19 cellular contexts compared by ENCODE assay signal in genomic region chr6:42295181-42295580, GRCh38.
A peak's percentile ranks its signal among the peaks of the same experiment; 100 is the strongest.
DNase-seq lines count a peak whose midpoint lies in the region; ATAC-seq and TF ChIP-seq lines count a peak whose summit lies in the region.
"Had no signal": no experiment of that assay in that cellular context is flagged by ENCODE, and none has a peak within 500 bp of the region (broad histone marks: within the 10 kb centered on the region; RNA-seq: fewer than 3 reads in every experiment).

No MANE protein-coding gene starts in this region.

- H3K27me3 ChIP-seq in ACC112 (ENCODE audit: insufficient read depth, low read length) (no peaks in the 10 kb centered on the region), RWPE2 (ENCODE audit: insufficient read depth, poor library complexity, severe bottlenecking) (no peaks in the 10 kb centered on the region), heart right ventricle (no peaks in the 10 kb centered on the region)
- H3K27me3 ChIP-seq in CD4-positive, alpha-beta memory T cell (ENCODE audit: insufficient read depth, low read length) = no peaks in the 10 kb centered on the region
- H3K27me3 ChIP-seq: spleen had no signal

- no peaks in the 10 kb centered on the region for H3K9me3 Mint-ChIP-seq in CD4-positive, alpha-beta memory T cell
- no peaks in the 10 kb centered on the region for H3K9me3 Mint-ChIP-seq in immature natural killer cell
- H3K9me3 Mint-ChIP-seq: endodermal cell; T-helper 2 cell treated with Interferon-gamma antibody and Interleukin-4, amounts not matched to agents 5 μg/mL and 100 μg/mL, for 36 hours had no signal

- CTCF ChIA-PET in CD4-positive, alpha-beta memory T cell (lab: Charles Lee; ENCODE audit: partially characterized antibody) = interaction anchor here (1.2 to 5.1 kb wide), 2 partner anchors 237 to 253 kb away, joined by 3 to 22 read pairs; no protein-coding TSS in a partner anchor

- TF ChIP-seq CTCF in RWPE2 (IDR thresholded peaks at IDR 0.05; ENCODE audit: poor library complexity, severe bottlenecking) = no peak
- no peak for TF ChIP-seq CTCF in heart right ventricle (IDR thresholded peaks at IDR 0.05)

- no peaks in the 10 kb centered on the region for H3K36me3 ChIP-seq in ACC112 (ENCODE audit: insufficient read depth, low read length)
- H3K36me3 ChIP-seq in CD4-positive, alpha-beta memory T cell (ENCODE audit: insufficient read depth, low read length) = peaks cover 5% of the 10 kb centered on the region
- H3K36me3 ChIP-seq in RWPE2 (ENCODE audit: low read depth) = peaks cover 12% of the 10 kb centered on the region
- peaks cover 0 to 19% (median 4%) of the 10 kb centered on the region in 9 donors for H3K36me3 ChIP-seq in heart right ventricle

- H3K4me1 ChIP-seq in ACC112 (ENCODE audit: control insufficient read depth, insufficient read depth, low read length, unreplicated experiment) = peaks cover 34% of the 10 kb centered on the region
- peaks cover 60% of the 10 kb centered on the region for H3K4me1 ChIP-seq in CD4-positive, alpha-beta memory T cell (ENCODE audit: insufficient read depth, low read length)
- peaks cover 63% of the 10 kb centered on the region for H3K4me1 ChIP-seq in RWPE2 (ENCODE audit: insufficient read depth, poor library complexity, severe bottlenecking)
- H3K4me1 ChIP-seq in heart right ventricle = peaks cover 0 to 39% (median 0%) of the 10 kb centered on the region in 9 donors

- no peaks in the 10 kb centered on the region for H3K79me2 ChIP-seq in ACC112 (ENCODE audit: control insufficient read depth, insufficient read depth, low read length, unreplicated experiment)

- ATAC-seq in RWPE2 (ENCODE audit: low read depth) = peak; percentile 5; the same call in 1 of the 3 replicates
- no peak for ATAC-seq in heart right ventricle
- ATAC-seq in GM19455 (IDR thresholded peaks at IDR 0.05; ENCODE audit: unreplicated experiment) = no peak
- ATAC-seq: HepG2 had no signal

- WGBS in heart right ventricle, 2 donors = 100% methylated on average over 1 of the region's 1 CpG

- no peak for DNase-seq in CD4-positive, alpha-beta memory T cell
- no peak for DNase-seq in RWPE2 (ENCODE audit: low spot score)
- DNase-seq in immature natural killer cell = no peak
- no peak for DNase-seq in DMS153 (lab: John Stamatoyannopoulos, UW)
- DNase-seq in cortex of kidney (lab: John Stamatoyannopoulos, UW) = no peak
- no peak for DNase-seq in heart right ventricle
- DNase-seq: anterior cingulate cortex, DMS 273 treated with DMSO at 0.1 percent for 48 hours, endodermal cell, hippocampal formation, MM.1S, NCI-H2029, NCI-H446, SHP77, spleen had no signal

- H2AFZ ChIP-seq in ACC112 (ENCODE audit: low read length, unreplicated experiment) = no peak overlapping the region

- H3K4me3 ChIP-seq in ACC112 (ENCODE audit: low read depth, low read length) (peak overlapping the region; percentile 33; the same call in 1 of the 2 replicates), RWPE2 (ENCODE audit: severe bottlenecking) (no peak overlapping the region), heart right ventricle (no peak overlapping the region)
- H3K4me3 ChIP-seq in CD4-positive, alpha-beta memory T cell (ENCODE audit: low read length in 2 of 2) = no peak overlapping the region
- H3K4me3 ChIP-seq: spleen had no signal

- H3K27ac Mint-ChIP-seq in CD4-positive, alpha-beta memory T cell = peak overlapping the region in 6 of 7 donors; percentile 31 to 90 (median 52)
- H3K27ac Mint-ChIP-seq in immature natural killer cell = peak overlapping the region; percentile 52 to 95 (median 82)
- H3K27ac Mint-ChIP-seq: endodermal cell had no signal

- no peaks in the 10 kb centered on the region for H3K27me3 Mint-ChIP-seq in CD4-positive, alpha-beta memory T cell
- H3K27me3 Mint-ChIP-seq in immature natural killer cell (ENCODE audit: low read depth in 3 of 3) = peaks cover 0 to 3% (median 2%) of the 10 kb centered on the region in 3 donors

- intact Hi-C loops in CD4-positive, alpha-beta memory T cell (cut with micrococcal nuclease) = no loop called here
- intact Hi-C loops in heart right ventricle (cut with DNase I) = no loop called here

- peaks cover 32 to 36% of the 10 kb centered on the region in 2 donors for H3K36me3 Mint-ChIP-seq in CD4-positive, alpha-beta memory T cell
- H3K36me3 Mint-ChIP-seq in immature natural killer cell = peaks cover 9 to 26% (median 15%) of the 10 kb centered on the region in 3 donors

- H3K27ac ChIP-seq in ACC112 (ENCODE audit: low read depth, low read length) (peak overlapping the region; percentile 75), RWPE2 (ENCODE audit: poor library complexity, severe bottlenecking) (peak overlapping the region; percentile 79), heart right ventricle (no peak overlapping the region)
- no peak overlapping the region for H3K27ac ChIP-seq in CD4-positive, alpha-beta memory T cell (ENCODE audit: low read depth, low read length)

- H3K4me1 Mint-ChIP-seq in CD4-positive, alpha-beta memory T cell = peaks cover 50 to 71% (median 59%) of the 10 kb centered on the region in 4 donors
- H3K4me1 Mint-ChIP-seq in immature natural killer cell = peaks cover 63 to 75% of the 10 kb centered on the region in 2 donors
- H3K4me1 Mint-ChIP-seq: endodermal cell had no signal

- H3K9me3 ChIP-seq in CD4-positive, alpha-beta memory T cell (ENCODE audit: control insufficient read depth in 1 of 2, low read length in 2 of 2) = no peaks in the 10 kb centered on the region
- H3K9me3 ChIP-seq in RWPE2 (ENCODE audit: severe bottlenecking) = no peaks in the 10 kb centered on the region
- no peaks in the 10 kb centered on the region for H3K9me3 ChIP-seq in heart right ventricle
- H3K9me3 ChIP-seq: spleen had no signal

- POLR2A ChIA-PET in CD4-positive, alpha-beta memory T cell (lab: Charles Lee; ENCODE audit: partially characterized antibody) = interaction anchor here (1.3 kb wide), 1 partner anchor 29 kb away, joined by 3 read pairs; no protein-coding TSS in a partner anchor

- H3K4me3 Mint-ChIP-seq in CD4-positive, alpha-beta memory T cell = peak overlapping the region in 2 of 8 donors; percentile 26 to 35
- H3K4me3 Mint-ChIP-seq in immature natural killer cell = peak overlapping the region; percentile 77 to 88 (median 83)
- H3K4me3 Mint-ChIP-seq: endodermal cell had no signal

Comparison
In these comparisons a context has a peak if more than half of its experiments do, and no peak if none do; other contexts are left out.
1. H3K27ac ChIP-seq: peak in ACC112 (single experiment) and RWPE2 (single experiment); none in CD4-positive, alpha-beta memory T cell (single experiment) and heart right ventricle (0 of 10).